Comparison of ENCODE assay signal across 2 cellular contexts in genomic region chr4:6162885-6163284, GRCh38.
TF ChIP-seq lines count a peak whose summit lies in the region.

No MANE protein-coding gene starts in this region.

TF ChIP-seq in SK-N-SH, 30 proteins besides CTCF, POLR2A, EP300 and RAD21 (continued from another document):
- TF ChIP-seq REST (IDR thresholded peaks at IDR 0.05; ENCODE audit: low read depth, low read length) (no peak), USF1 (IDR thresholded peaks at IDR 0.05; ENCODE audit: borderline replicate concordance, low read depth) (no peak), TAF1 (IDR thresholded peaks at IDR 0.05; ENCODE audit: borderline replicate concordance, low read depth, low read length) (no peak), EZH2phosphoT487 (IDR thresholded peaks at IDR 0.05; ENCODE audit: borderline replicate concordance, low read depth) (no peak), NFIC (IDR thresholded peaks at IDR 0.05; ENCODE audit: borderline replicate concordance) (no peak), MXI1 (IDR thresholded peaks at IDR 0.05; ENCODE audit: low read depth, low read length) (0 out of 2 replicates have a peak, but pooled peaks have one; percentile 68), FOXM1 (IDR thresholded peaks at IDR 0.05; ENCODE audit: low read depth) (no peak), TEAD4 (IDR thresholded peaks at IDR 0.05; ENCODE audit: borderline replicate concordance, insufficient read depth) (no peak), SMC3 (IDR thresholded peaks at IDR 0.05; ENCODE audit: low read depth, low read length) (peak; percentile 8; the same call in 1 of the 2 replicates), GATA2 (CRISPR knock-in tag; IDR thresholded peaks at IDR 0.05) (peak; percentile 90), USF2 (IDR thresholded peaks at IDR 0.05; ENCODE audit: borderline replicate concordance, low read depth, low read length) (no peak), CHD2 (IDR thresholded peaks at IDR 0.05; ENCODE audit: low read length, partially characterized antibody) (peak; percentile 89), POLR2AphosphoS5 (IDR thresholded peaks at IDR 0.05; ENCODE audit: low read depth, low read length) (peak; percentile 54)
TF ChIP-seq in SK-N-SH: peak in this region for 8.

TF ChIP-seq in WTC11, 78 proteins besides CTCF, POLR2A, EP300 and RAD21 (continued from another document):
- TF ChIP-seq E2F4 (CRISPR knock-in tag; IDR thresholded peaks at IDR 0.05; ENCODE audit: borderline replicate concordance, low read depth), result no peak
- no peak for TF ChIP-seq MLX (CRISPR knock-in tag; IDR thresholded peaks at IDR 0.05)
- TF ChIP-seq NR1H2 (CRISPR knock-in tag; IDR thresholded peaks at IDR 0.05), result no peak
- TF ChIP-seq ZNF232 (CRISPR knock-in tag; IDR thresholded peaks at IDR 0.05), result no peak
- TF ChIP-seq TEAD1 (CRISPR knock-in tag; IDR thresholded peaks at IDR 0.05), result no peak
- TF ChIP-seq KAT7 (CRISPR knock-in tag; IDR thresholded peaks at IDR 0.05; ENCODE audit: borderline replicate concordance), result no peak
- TF ChIP-seq TCF7 (CRISPR knock-in tag; IDR thresholded peaks at IDR 0.05; ENCODE audit: low read depth), result no peak
- no peak for TF ChIP-seq OVOL2 (CRISPR knock-in tag; IDR thresholded peaks at IDR 0.05; ENCODE audit: borderline replicate concordance)
- TF ChIP-seq IRF1 (CRISPR knock-in tag; IDR thresholded peaks at IDR 0.05), result no peak
- TF ChIP-seq SMAD4 (CRISPR knock-in tag; IDR thresholded peaks at IDR 0.05), result no peak
- no peak for TF ChIP-seq ELF4 (CRISPR knock-in tag; IDR thresholded peaks at IDR 0.05; ENCODE audit: low read depth)
- TF ChIP-seq GRHL2 (CRISPR knock-in tag; IDR thresholded peaks at IDR 0.05; ENCODE audit: insufficient replicate concordance, severe bottlenecking), result no peak
TF ChIP-seq in WTC11: peak in this region for 0.
